In genomic region chr7:119905495-119905894, GRCh38 we compare ENCODE assay signal across 7 cellular contexts.
"Had no signal": no experiment of that assay in that cellular context is flagged by ENCODE, and none has a peak within 500 bp of the region (broad histone marks: within the 10 kb centered on the region; RNA-seq: fewer than 3 reads in every experiment).

No MANE protein-coding gene starts in this region.

- H3K9ac ChIP-seq: KMS-11 had no signal

- ATAC-seq: HepG2 had no signal

- FAIRE-seq: HepG2, HTR-8/SVneo had no signal

- H3K27ac Mint-ChIP-seq: IgD-negative memory B cell had no signal

- H3K27me3 Mint-ChIP-seq: IgD-negative memory B cell had no signal

- DNase-seq: KBM-7, KG1 had no signal

- H3K4me3 Mint-ChIP-seq: IgD-negative memory B cell had no signal

- H3K27ac ChIP-seq: HL-60, KMS-11 had no signal

- H3K4me2 ChIP-seq: KMS-11 had no signal
